22 cellular contexts compared by ENCODE assay signal in genomic region chr6:129726650-129727049, GRCh38.
"Had no signal": no experiment of that assay in that cellular context is flagged by ENCODE, and none has a peak within 500 bp of the region (broad histone marks: within the 10 kb centered on the region; RNA-seq: fewer than 3 reads in every experiment).

No MANE protein-coding gene starts in this region.

- H3K36me3 ChIP-seq: colonic mucosa, esophagus squamous epithelium, gastroesophageal sphincter, heart right ventricle, left lung, lower lobe of right lung had no signal

- H3K27ac Mint-ChIP-seq: dendritic cell treated with granulocyte-macrophage colony-stimulating factor and Interleukin-4, amounts not matched to agents 40 ng/mL and 50 ng/mL, for 4 days; endodermal cell; memory B cell had no signal

- H3K27ac ChIP-seq: colonic mucosa, epithelial cell of prostate, esophagus squamous epithelium, heart right ventricle, left lung, lower lobe of right lung had no signal

- H3K36me3 Mint-ChIP-seq: memory B cell; naive thymus-derived CD4-positive, alpha-beta T cell had no signal

- H3K4me1 Mint-ChIP-seq: memory B cell had no signal

- ATAC-seq: effector memory CD8-positive, alpha-beta T cell; esophagus mucosa; gastroesophageal sphincter; left lung; lower lobe of right lung; naive thymus-derived CD4-positive, alpha-beta T cell had no signal

- H3K27me3 Mint-ChIP-seq: dendritic cell treated with granulocyte-macrophage colony-stimulating factor and Interleukin-4, amounts not matched to agents 40 ng/mL and 50 ng/mL, for 4 days; effector memory CD8-positive, alpha-beta T cell; memory B cell; naive thymus-derived CD4-positive, alpha-beta T cell had no signal

- H3K4me1 ChIP-seq: colonic mucosa, esophagus squamous epithelium had no signal

- H3K9me3 Mint-ChIP-seq: dendritic cell treated with granulocyte-macrophage colony-stimulating factor and Interleukin-4, amounts not matched to agents 40 ng/mL and 50 ng/mL, for 4 days; effector memory CD8-positive, alpha-beta T cell; endodermal cell; memory B cell; naive thymus-derived CD4-positive, alpha-beta T cell had no signal

- H3K9me3 ChIP-seq: colonic mucosa, esophagus squamous epithelium, gastroesophageal sphincter, heart right ventricle, left lung, lower lobe of right lung had no signal

- H3K4me3 Mint-ChIP-seq: dendritic cell treated with granulocyte-macrophage colony-stimulating factor and Interleukin-4, amounts not matched to agents 40 ng/mL and 50 ng/mL, for 4 days; effector memory CD8-positive, alpha-beta T cell; endodermal cell; memory B cell; naive thymus-derived CD4-positive, alpha-beta T cell had no signal

- H3K27me3 ChIP-seq: colonic mucosa, esophagus squamous epithelium, gastroesophageal sphincter, heart right ventricle, left lung had no signal

- DNase-seq: colonic mucosa; cortex of kidney; effector CD8-positive, alpha-beta T cell; effector memory CD8-positive, alpha-beta T cell; endodermal cell; erythroblast; esophagus squamous epithelium; foreskin fibroblast; foreskin melanocyte; heart right ventricle; hippocampal formation; left cardiac atrium; left lung; lower lobe of right lung; mesendoderm; midbrain; naive thymus-derived CD4-positive, alpha-beta T cell had no signal

- H3K4me3 ChIP-seq: colonic mucosa, esophagus squamous epithelium, gastroesophageal sphincter, heart right ventricle, left lung, lower lobe of right lung had no signal
